ENCODE assay signal across 12 cellular contexts in the genomic region with DNA sequence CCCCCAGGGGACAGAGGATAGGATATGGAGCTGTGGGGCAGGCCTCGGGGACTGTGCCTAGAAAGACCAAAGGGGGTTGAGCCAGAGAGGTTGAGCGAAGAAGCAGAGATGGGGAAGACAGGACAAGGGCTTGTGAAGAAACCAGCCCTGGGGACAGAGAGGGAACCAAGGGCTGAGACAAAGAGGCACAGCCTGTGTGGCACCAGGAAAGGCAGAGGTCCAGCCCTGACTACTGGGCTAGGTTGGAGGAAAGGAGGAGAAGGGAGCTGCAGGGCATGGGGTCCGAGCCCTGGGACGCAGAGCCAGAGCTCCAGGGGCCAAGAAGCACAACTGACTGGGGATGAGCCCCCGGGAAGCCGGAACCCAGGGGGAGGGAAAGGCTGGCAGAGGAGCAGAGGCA.
"Had no signal": no experiment of that assay in that cellular context is flagged by ENCODE, and none has a peak within 500 bp of the region (broad histone marks: within the 10 kb centered on the region; RNA-seq: fewer than 3 reads in every experiment).

No MANE protein-coding gene starts in this region.

- H3K36me3 Mint-ChIP-seq: naive thymus-derived CD4-positive, alpha-beta T cell had no signal

- H3K9me3 Mint-ChIP-seq: activated CD4-positive, alpha-beta T cell treated with anti-CD3 and anti-CD28 coated beads, Interleukin-2, amount 10 ng/mL, durations not matched to agents 24 days and 14 days; activated CD8-positive, alpha-beta T cell treated with anti-CD3 and anti-CD28 coated beads for 36 hours; activated T-helper 17 cell treated with anti-CD3 and anti-CD28 coated beads, Interleukin-2, amount 50 U/mL, for 72 hours; naive thymus-derived CD4-positive, alpha-beta T cell had no signal

- H3K27ac Mint-ChIP-seq: activated CD4-positive, alpha-beta T cell treated with anti-CD3 and anti-CD28 coated beads, Interleukin-2, amount 10 ng/mL, durations not matched to agents 24 days and 14 days; activated CD8-positive, alpha-beta T cell treated with anti-CD3 and anti-CD28 coated beads for 36 hours; activated T-helper 17 cell treated with anti-CD3 and anti-CD28 coated beads, Interleukin-2, amount 50 U/mL, for 72 hours had no signal

- H3K4me1 Mint-ChIP-seq: activated T-helper 17 cell treated with anti-CD3 and anti-CD28 coated beads, Interleukin-2, amount 50 U/mL, for 72 hours had no signal

- ATAC-seq: activated CD8-positive, alpha-beta T cell treated with anti-CD3 and anti-CD28 coated beads for 36 hours; activated T-helper 17 cell treated with anti-CD3 and anti-CD28 coated beads, Interleukin-2, amount 50 U/mL, for 72 hours; left ventricle myocardium superior; naive thymus-derived CD4-positive, alpha-beta T cell; upper lobe of right lung had no signal

- H3K4me3 Mint-ChIP-seq: activated CD4-positive, alpha-beta T cell treated with anti-CD3 and anti-CD28 coated beads, Interleukin-2, amount 10 ng/mL, durations not matched to agents 24 days and 14 days; activated CD8-positive, alpha-beta T cell treated with anti-CD3 and anti-CD28 coated beads for 36 hours; activated T-helper 17 cell treated with anti-CD3 and anti-CD28 coated beads, Interleukin-2, amount 50 U/mL, for 72 hours; naive thymus-derived CD4-positive, alpha-beta T cell had no signal

- H3K27me3 Mint-ChIP-seq: activated CD4-positive, alpha-beta T cell treated with anti-CD3 and anti-CD28 coated beads, Interleukin-2, amount 10 ng/mL, durations not matched to agents 24 days and 14 days; activated CD8-positive, alpha-beta T cell treated with anti-CD3 and anti-CD28 coated beads for 36 hours; activated T-helper 17 cell treated with anti-CD3 and anti-CD28 coated beads, Interleukin-2, amount 50 U/mL, for 72 hours had no signal

- DNase-seq: activated CD4-positive, alpha-beta T cell treated with anti-CD3 and anti-CD28 coated beads, Interleukin-2, amount 10 ng/mL, durations not matched to agents 24 days and 14 days; activated CD8-positive, alpha-beta T cell treated with anti-CD3 and anti-CD28 coated beads for 36 hours; activated naive CD4-positive, alpha-beta T cell treated with Interleukin-2 at 50 U/mL for 16 hours; foreskin melanocyte; left ventricle myocardium superior; mesenchymal stem cell; naive thymus-derived CD4-positive, alpha-beta T cell; occipital lobe; stimulated activated naive CD4-positive, alpha-beta T cell; T1000; upper lobe of right lung had no signal
